ENCODE assay signal across 9 cellular contexts in genomic region chr3:64871237-64871636, GRCh38.
"Had no signal": no experiment of that assay in that cellular context is flagged by ENCODE, and none has a peak within 500 bp of the region (broad histone marks: within the 10 kb centered on the region; RNA-seq: fewer than 3 reads in every experiment).

No MANE protein-coding gene starts in this region.

- H3K4me3 Mint-ChIP-seq: HFFc6, IgD-negative memory B cell had no signal

- H3K27ac ChIP-seq: GM23248, HL-60 had no signal

- H3K9me3 ChIP-seq: HAP-1 had no signal

- H2AFZ ChIP-seq: GM23248 had no signal

- H3K27me3 Mint-ChIP-seq: IgD-negative memory B cell had no signal

- ATAC-seq: HCT116, HepG2 had no signal

- H3K4me1 Mint-ChIP-seq: IgD-negative memory B cell had no signal

- FAIRE-seq: HepG2 had no signal

- H3K36me3 ChIP-seq: HAP-1 had no signal

- H3K27ac Mint-ChIP-seq: HFFc6, IgD-negative memory B cell had no signal

- DNase-seq: GOT3, H7, HFFc6 had no signal

- H3K9ac ChIP-seq: GM23248 had no signal

- H3K4me3 ChIP-seq: GM23248, HAP-1 had no signal
